8 cellular contexts compared by ENCODE assay signal in genomic region chr11:19713221-19714092, GRCh38. TPM values are rescaled to one million over a fixed set of nuclear protein-coding genes. Genes with fewer than 3 reads are reported as not detected.
DNase-seq lines count a peak whose midpoint lies in the region; ATAC-seq, FAIRE-seq and TF ChIP-seq lines count a peak whose summit lies in the region.

No MANE protein-coding gene starts in this region.

- ATAC-seq in heart left ventricle (no peak), RWPE2 (ENCODE audit: low read depth) (no peak), pancreas (peak in 1 of 4 donors; percentile 4), GM19463 (IDR thresholded peaks at IDR 0.05; ENCODE audit: unreplicated experiment) (no peak)

- no peaks in the 10 kb centered on the region for H3K36me3 ChIP-seq in heart left ventricle
- no peaks in the 10 kb centered on the region for H3K36me3 ChIP-seq in RWPE2 (ENCODE audit: low read depth)
- H3K36me3 ChIP-seq in pancreas: no peaks in the 10 kb centered on the region

- no peaks in the 10 kb centered on the region for H3K9me3 ChIP-seq in heart left ventricle
- no peaks in the 10 kb centered on the region for H3K9me3 ChIP-seq in RWPE2 (ENCODE audit: severe bottlenecking)
- H3K9me3 ChIP-seq in pancreas: no peaks in the 10 kb centered on the region

- TF ChIP-seq CTCF in heart left ventricle (IDR thresholded peaks at IDR 0.05) (no peak), RWPE2 (IDR thresholded peaks at IDR 0.05; ENCODE audit: poor library complexity, severe bottlenecking) (no peak), epithelial cell of proximal tubule (conservative IDR thresholded peaks at IDR 0.05; ENCODE audit: low read depth, low read length) (no peak), pancreas (IDR thresholded peaks at IDR 0.05) (no peak)

- no peak for TF ChIP-seq POLR2A in heart left ventricle (IDR thresholded peaks at IDR 0.05)

- peak overlapping the region in 11 of 12 donors; percentile 84 to 98 (median 95) for H3K27ac ChIP-seq in heart left ventricle
- no peak overlapping the region for H3K27ac ChIP-seq in RWPE2 (ENCODE audit: poor library complexity, severe bottlenecking)
- H3K27ac ChIP-seq in pancreas: no peak overlapping the region

- H3K27me3 ChIP-seq in heart left ventricle (peaks cover 0 to 30% (median 0%) of the 10 kb centered on the region in 9 donors), RWPE2 (ENCODE audit: insufficient read depth, poor library complexity, severe bottlenecking) (peaks cover 13% of the 10 kb centered on the region), pancreas (peaks cover 0 to 12% (median 0%) of the 10 kb centered on the region in 4 donors)

- DNase-seq in heart left ventricle: peak in 3 of 5 donors; percentile 30 to 62 (median 42)
- no peak for DNase-seq in cardiac septum (ENCODE audit: low spot score)
- DNase-seq in RWPE2 (ENCODE audit: low spot score): peak; percentile 53
- no peak for DNase-seq in epithelial cell of proximal tubule (ENCODE audit: low read depth)
- peak in 5 of 6 donors; percentile 17 to 80 (median 28) for DNase-seq in pancreas
- DNase-seq in COLO829 (ENCODE audit: low spot score): no peak
- DNase-seq in occipital lobe (lab: John Stamatoyannopoulos, UW): no peak

- no peak for FAIRE-seq in pancreas (lab: Jason Lieb, UNC)

- intact Hi-C loops in heart left ventricle (cut with DNase I): loop anchor here in 7 of 10 donors (1.0 to 10.0 kb wide), 10 partner anchors 29 to 149 kb away; no protein-coding TSS in a partner anchor
- intact Hi-C loops in cardiac septum (cut with DNase I): loop anchor here (2.0 kb wide), 2 partner anchors 33 to 137 kb away; no protein-coding TSS in a partner anchor
- intact Hi-C loops in pancreas (cut with DNase I): no loop called here

- peak overlapping the region; percentile 52 to 89 (median 72) for H3K4me3 ChIP-seq in heart left ventricle
- peak overlapping the region; percentile 37 for H3K4me3 ChIP-seq in RWPE2 (ENCODE audit: severe bottlenecking)
- H3K4me3 ChIP-seq in epithelial cell of proximal tubule (ENCODE audit: low read depth, low read length): peak overlapping the region; percentile 87
- H3K4me3 ChIP-seq in pancreas: peak overlapping the region; percentile 15 to 56 (median 37)

- H3K4me1 ChIP-seq in heart left ventricle: peaks cover 0 to 60% (median 39%) of the 10 kb centered on the region in 12 donors
- H3K4me1 ChIP-seq in RWPE2 (ENCODE audit: insufficient read depth, poor library complexity, severe bottlenecking): peaks cover 10% of the 10 kb centered on the region
- H3K4me1 ChIP-seq in pancreas: peaks cover 4 to 10% (median 7%) of the 10 kb centered on the region in 3 donors

- WGBS in heart left ventricle, 4 donors: 0 to 1% (median 1%) methylated on average over 29 to 63 of the region's 63 CpGs
- 1% methylated on average over 54 to 63 of the region's 63 CpGs for whole genome bisulfite sequencing in pancreas, 2 donors

RNA-seq across cellular contexts. Expression of gene NAV2, which starts 0.8 kb away (rescaled TPM):
- total RNA-seq in heart left ventricle (10 to 100 TPM; 12.3 to 46.5 (median 25.4) TPM), cardiac septum (50.8 TPM), epithelial cell of proximal tubule (15.2 and 19.0 TPM in 2 replicates), pancreas (10 to 100 TPM; 11.5 to 26.9 (median 17.9) TPM), occipital lobe (17.6 TPM)
- polyA plus RNA-seq in heart left ventricle (10 to 100 TPM in 1 of 2 donors, 1 to 10 TPM in 1; 7.6 to 20.2 TPM), pancreas (10 to 100 TPM in 1 of 2 donors, 1 to 10 TPM in 1; 5.8 to 10.7 TPM)

Comparison
In these comparisons a context has a peak if more than half of its experiments do, and no peak if none do; other contexts are left out.
1. DNase-seq: peak in heart left ventricle (3 of 5), RWPE2 (single experiment) and pancreas (5 of 6); none in cardiac septum (single experiment), epithelial cell of proximal tubule (single experiment), COLO829 (single experiment) and occipital lobe (single experiment).
2. H3K27ac ChIP-seq: peak in heart left ventricle (11 of 12); none in RWPE2 (single experiment) and pancreas (0 of 4).
3. H3K4me3 ChIP-seq: peak in every context shown above with its lines; median percentile 87 in epithelial cell of proximal tubule; 72 in heart left ventricle; 37 in RWPE2; 37 in pancreas.
4. intact Hi-C loops: an anchor here in heart left ventricle (1.0 to 10.0 kb wide) and cardiac septum (2.0 kb wide); none called in pancreas.